29 cellular contexts compared by ENCODE assay signal in the genomic region with DNA sequence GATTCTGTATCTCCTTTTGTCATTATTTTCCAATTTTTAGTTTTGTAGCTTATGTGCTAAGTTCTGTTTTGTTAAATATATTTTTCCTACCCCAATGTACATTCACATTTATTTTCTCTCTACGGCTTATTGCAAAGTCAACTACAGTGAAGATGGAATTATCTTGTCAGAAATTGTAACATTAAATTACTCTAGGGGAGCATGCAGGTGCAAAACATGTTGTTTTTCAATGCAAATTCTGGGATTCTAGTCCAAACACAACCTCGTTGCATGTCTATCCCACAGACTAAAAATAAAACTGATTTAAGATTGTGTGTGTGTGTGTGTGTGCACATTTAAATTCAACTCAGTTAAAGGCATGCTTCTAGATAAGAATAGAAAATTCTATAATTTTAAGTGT.
"Had no signal": no experiment of that assay in that cellular context is flagged by ENCODE, and none has a peak within 500 bp of the region (broad histone marks: within the 10 kb centered on the region; RNA-seq: fewer than 3 reads in every experiment).

No MANE protein-coding gene starts in this region.

- H3K9ac ChIP-seq: KMS-11 had no signal

- H3K4me2 ChIP-seq: KMS-11 had no signal

- H3K36me3 ChIP-seq: SJSA1 had no signal

- H3K27me3 ChIP-seq: SJSA1 had no signal

- DNase-seq: IMR-90; Kasumi-1; MV-4-11; NCI-H1092; NCI-H1105 treated with DMSO at 0.1 percent for 48 hours; NCI-H1417 treated with DMSO at 0.1 percent for 48 hours; NCI-H146; NCI-H1694 treated with DMSO at 0.1 percent for 48 hours; NCI-H1930; NCI-H2081; NCI-H2107; NCI-H2171; NCI-H226; NCI-H446; NCI-H510A; NCI-H524 treated with DMSO at 0.1 percent for 48 hours; NCI-H69; NCI-H774; NK-92 treated with Interleukin-12 subunit alpha and Interleukin-12 subunit beta, amount 100 ng/mL, for 24 hours; Right ventricle myocardium superior; RPMI8226; SIG-M5; SW 1271; T-cell had no signal

- FAIRE-seq: HepG2, RCC 7860 had no signal

- ATAC-seq: HepG2, T-cell had no signal

- H3K4me3 ChIP-seq: SJSA1, SK-N-MC had no signal

- H3K4me1 ChIP-seq: SJSA1 had no signal

- H3K27ac ChIP-seq: KMS-11, SJSA1, SK-N-MC had no signal
